Comparison of ENCODE assay signal across 1 cellular context in the genomic region with DNA sequence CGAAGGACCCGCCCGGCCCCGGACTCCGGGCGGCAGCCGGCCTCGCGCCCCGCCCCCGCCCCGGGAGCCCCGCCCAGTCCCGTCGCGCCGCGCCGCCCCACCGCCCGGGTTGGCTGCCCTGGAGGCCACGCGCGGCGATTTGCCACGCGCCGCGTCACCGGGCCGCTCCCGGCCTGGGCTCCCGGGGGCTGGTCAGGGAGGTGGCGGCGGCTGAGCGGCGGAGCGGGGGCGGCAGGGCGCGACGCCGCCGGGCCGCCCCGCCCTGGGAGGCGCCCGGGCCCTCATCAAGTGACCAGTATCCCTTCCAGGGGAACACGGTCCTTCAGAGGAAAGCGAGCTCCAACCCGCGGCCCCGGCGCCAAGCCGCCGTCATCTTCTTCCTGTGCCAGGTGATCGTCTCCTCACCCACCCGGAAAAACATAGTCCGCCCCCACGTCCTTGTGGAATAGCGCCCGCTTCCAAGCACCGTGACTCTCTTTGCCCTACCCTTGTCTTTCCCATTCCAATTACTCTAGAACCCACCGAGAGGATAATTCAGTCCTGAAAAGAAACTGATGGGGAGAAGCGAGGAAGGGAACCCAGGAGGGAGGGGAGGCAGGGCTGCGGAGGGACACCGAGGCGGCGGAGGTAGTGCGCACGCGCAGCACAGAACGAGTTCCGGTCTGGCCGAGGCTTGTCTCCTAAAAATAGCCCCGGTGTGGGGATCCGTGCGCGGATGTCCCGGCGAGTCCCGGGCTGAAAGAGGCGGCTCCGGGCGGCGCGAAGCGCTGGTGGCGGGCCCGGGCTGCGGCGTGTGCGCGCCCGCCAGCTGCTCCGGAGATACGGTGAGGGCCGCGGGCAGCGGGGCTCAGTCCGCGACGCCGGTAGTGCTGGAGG.
TF ChIP-seq lines count a peak whose summit lies in the region.

A gene (plus strand): TSS at position 704 of the 876 bp plus-strand sequence. CDS start 67,136 bp downstream, outside the sequence.

TF ChIP-seq in WTC11, 78 proteins besides CTCF, POLR2A, EP300 and RAD21 (continued from another document):
- TF ChIP-seq, protein P1, sequence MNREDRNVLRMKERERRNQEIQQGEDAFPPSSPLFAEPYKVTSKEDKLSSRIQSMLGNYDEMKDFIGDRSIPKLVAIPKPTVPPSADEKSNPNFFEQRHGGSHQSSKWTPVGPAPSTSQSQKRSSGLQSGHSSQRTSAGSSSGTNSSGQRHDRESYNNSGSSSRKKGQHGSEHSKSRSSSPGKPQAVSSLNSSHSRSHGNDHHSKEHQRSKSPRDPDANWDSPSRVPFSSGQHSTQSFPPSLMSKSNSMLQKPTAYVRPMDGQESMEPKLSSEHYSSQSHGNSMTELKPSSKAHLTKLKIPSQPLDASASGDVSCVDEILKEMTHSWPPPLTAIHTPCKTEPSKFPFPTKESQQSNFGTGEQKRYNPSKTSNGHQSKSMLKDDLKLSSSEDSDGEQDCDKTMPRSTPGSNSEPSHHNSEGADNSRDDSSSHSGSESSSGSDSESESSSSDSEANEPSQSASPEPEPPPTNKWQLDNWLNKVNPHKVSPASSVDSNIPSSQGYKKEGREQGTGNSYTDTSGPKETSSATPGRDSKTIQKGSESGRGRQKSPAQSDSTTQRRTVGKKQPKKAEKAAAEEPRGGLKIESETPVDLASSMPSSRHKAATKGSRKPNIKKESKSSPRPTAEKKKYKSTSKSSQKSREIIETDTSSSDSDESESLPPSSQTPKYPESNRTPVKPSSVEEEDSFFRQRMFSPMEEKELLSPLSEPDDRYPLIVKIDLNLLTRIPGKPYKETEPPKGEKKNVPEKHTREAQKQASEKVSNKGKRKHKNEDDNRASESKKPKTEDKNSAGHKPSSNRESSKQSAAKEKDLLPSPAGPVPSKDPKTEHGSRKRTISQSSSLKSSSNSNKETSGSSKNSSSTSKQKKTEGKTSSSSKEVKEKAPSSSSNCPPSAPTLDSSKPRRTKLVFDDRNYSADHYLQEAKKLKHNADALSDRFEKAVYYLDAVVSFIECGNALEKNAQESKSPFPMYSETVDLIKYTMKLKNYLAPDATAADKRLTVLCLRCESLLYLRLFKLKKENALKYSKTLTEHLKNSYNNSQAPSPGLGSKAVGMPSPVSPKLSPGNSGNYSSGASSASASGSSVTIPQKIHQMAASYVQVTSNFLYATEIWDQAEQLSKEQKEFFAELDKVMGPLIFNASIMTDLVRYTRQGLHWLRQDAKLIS (CRISPR knock-in tag; IDR thresholded peaks at IDR 0.05; ENCODE audit: borderline replicate concordance): no peak
- TF ChIP-seq, protein P2, sequence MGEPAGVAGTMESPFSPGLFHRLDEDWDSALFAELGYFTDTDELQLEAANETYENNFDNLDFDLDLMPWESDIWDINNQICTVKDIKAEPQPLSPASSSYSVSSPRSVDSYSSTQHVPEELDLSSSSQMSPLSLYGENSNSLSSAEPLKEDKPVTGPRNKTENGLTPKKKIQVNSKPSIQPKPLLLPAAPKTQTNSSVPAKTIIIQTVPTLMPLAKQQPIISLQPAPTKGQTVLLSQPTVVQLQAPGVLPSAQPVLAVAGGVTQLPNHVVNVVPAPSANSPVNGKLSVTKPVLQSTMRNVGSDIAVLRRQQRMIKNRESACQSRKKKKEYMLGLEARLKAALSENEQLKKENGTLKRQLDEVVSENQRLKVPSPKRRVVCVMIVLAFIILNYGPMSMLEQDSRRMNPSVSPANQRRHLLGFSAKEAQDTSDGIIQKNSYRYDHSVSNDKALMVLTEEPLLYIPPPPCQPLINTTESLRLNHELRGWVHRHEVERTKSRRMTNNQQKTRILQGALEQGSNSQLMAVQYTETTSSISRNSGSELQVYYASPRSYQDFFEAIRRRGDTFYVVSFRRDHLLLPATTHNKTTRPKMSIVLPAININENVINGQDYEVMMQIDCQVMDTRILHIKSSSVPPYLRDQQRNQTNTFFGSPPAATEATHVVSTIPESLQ (CRISPR knock-in tag; IDR thresholded peaks at IDR 0.05): no peak
- TF ChIP-seq RORB (CRISPR knock-in tag; IDR thresholded peaks at IDR 0.05) (no peak), ATF1 (CRISPR knock-in tag; IDR thresholded peaks at IDR 0.05) (no peak), NR2C2 (CRISPR knock-in tag; IDR thresholded peaks at IDR 0.05) (no peak), CREB1 (CRISPR knock-in tag; IDR thresholded peaks at IDR 0.05) (no peak), ZNF138 (CRISPR knock-in tag; conservative IDR thresholded peaks at IDR 0.05) (no peak), ZNF263 (CRISPR knock-in tag; IDR thresholded peaks at IDR 0.05; ENCODE audit: low read depth) (no peak), ESRRA (CRISPR knock-in tag; IDR thresholded peaks at IDR 0.05; ENCODE audit: borderline replicate concordance) (no peak), FOXJ3 (CRISPR knock-in tag; IDR thresholded peaks at IDR 0.05; ENCODE audit: borderline replicate concordance) (no peak), NFATC4 (CRISPR knock-in tag; IDR thresholded peaks at IDR 0.05) (no peak)
- TF ChIP-seq, protein P3, sequence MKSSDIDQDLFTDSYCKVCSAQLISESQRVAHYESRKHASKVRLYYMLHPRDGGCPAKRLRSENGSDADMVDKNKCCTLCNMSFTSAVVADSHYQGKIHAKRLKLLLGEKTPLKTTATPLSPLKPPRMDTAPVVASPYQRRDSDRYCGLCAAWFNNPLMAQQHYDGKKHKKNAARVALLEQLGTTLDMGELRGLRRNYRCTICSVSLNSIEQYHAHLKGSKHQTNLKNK (CRISPR knock-in tag; IDR thresholded peaks at IDR 0.05): no peak
TF ChIP-seq in WTC11: peak in this region for 17.
